ENCODE assay signal across 8 cellular contexts in genomic region chr14:56580317-56580711, GRCh38.
DNase-seq lines count a peak whose midpoint lies in the region; ATAC-seq and TF ChIP-seq lines count a peak whose summit lies in the region.

No MANE protein-coding gene starts in this region.

- H3K4me2 ChIP-seq in KMS-11, result peak overlapping the region; percentile 80

- H3K9me3 ChIP-seq in mucosa of stomach (ENCODE audit: control insufficient read depth, low read length), result no peaks in the 10 kb centered on the region

- H3K27ac ChIP-seq in KMS-11 (peak overlapping the region; percentile 81; the same call in 1 of the 2 replicates), brain microvascular endothelial cell (peak overlapping the region; percentile 97)

- H3K9ac ChIP-seq in KMS-11 (peak overlapping the region; percentile 93; the same call in 1 of the 2 replicates), mucosa of stomach (ENCODE audit: low read length) (peak overlapping the region; percentile 97)

- in situ Hi-C loops in brain microvascular endothelial cell (cut with HindIII; ENCODE audit: low pct_ligation_motif_present, low sequenced_read_pairs), result no loop called here

- no peaks in the 10 kb centered on the region for H3K36me3 ChIP-seq in KMS-11 (ENCODE audit: insufficient read depth)
- H3K36me3 ChIP-seq in brain microvascular endothelial cell (replicated peaks), result peaks cover 3% of the 10 kb centered on the region
- no peaks in the 10 kb centered on the region for H3K36me3 ChIP-seq in mucosa of stomach (ENCODE audit: control insufficient read depth, insufficient read depth, low read length)

- H3K4me1 ChIP-seq in KMS-11 (ENCODE audit: low read depth, poor library complexity, severe bottlenecking) (peaks cover 15% of the 10 kb centered on the region), mucosa of stomach (ENCODE audit: control insufficient read depth, insufficient read depth, low read length) (peaks cover 13% of the 10 kb centered on the region)

- H3K4me3 ChIP-seq in GM12864 (ENCODE audit: low read depth, low read length) (peak overlapping the region; percentile 90), KMS-11 (IDR thresholded peaks at IDR 0.05; ENCODE audit: insufficient read depth, low read depth, low read length) (no peak overlapping the region), brain microvascular endothelial cell (ENCODE audit: low read depth, low read length) (peak overlapping the region; percentile 84), mucosa of stomach (ENCODE audit: low read length) (peak overlapping the region; percentile 47)

- DNase-seq in GM12864 (ENCODE audit: low read depth) (no peak), brain microvascular endothelial cell (no peak), AG08396 (ENCODE audit: low spot score) (no peak), C1 segment of cervical spinal cord (lab: John Stamatoyannopoulos, UW) (no peak)

- TF ChIP-seq CTCF in GM12864 (IDR thresholded peaks at IDR 0.05; ENCODE audit: low read depth, low read length, missing control alignments) (no peak), KMS-11 (conservative IDR thresholded peaks at IDR 0.05; ENCODE audit: low read depth, low read length) (no peak), brain microvascular endothelial cell (IDR thresholded peaks at IDR 0.05; ENCODE audit: low read depth, low read length, missing control alignments) (no peak)

- H4K20me1 ChIP-seq in KMS-11 (ENCODE audit: insufficient read depth), result no peaks in the 10 kb centered on the region

- no peaks in the 10 kb centered on the region for H3K27me3 ChIP-seq in KMS-11 (ENCODE audit: insufficient read depth, low read depth)
- H3K27me3 ChIP-seq in brain microvascular endothelial cell (replicated peaks), result no peaks in the 10 kb centered on the region
- H3K27me3 ChIP-seq in mucosa of stomach (ENCODE audit: control insufficient read depth, insufficient read depth, low read length), result no peaks in the 10 kb centered on the region

- ATAC-seq in HG03521 (IDR thresholded peaks at IDR 0.05; ENCODE audit: unreplicated experiment), result no peak
- ATAC-seq in GM18907 (IDR thresholded peaks at IDR 0.05; ENCODE audit: unreplicated experiment), result no peak

- H3K79me2 ChIP-seq in KMS-11 (ENCODE audit: insufficient read depth, low read depth), result peaks cover 23% of the 10 kb centered on the region; the same call in 1 of the 2 replicates

- H2AFZ ChIP-seq in KMS-11 (ENCODE audit: low read depth), result peak overlapping the region; percentile 83; the same call in 1 of the 2 replicates
